In genomic region chr3:155014953-155015352, GRCh38 we compare ENCODE assay signal across 24 cellular contexts.
"Had no signal": no experiment of that assay in that cellular context is flagged by ENCODE, and none has a peak within 500 bp of the region (broad histone marks: within the 10 kb centered on the region; RNA-seq: fewer than 3 reads in every experiment).

No MANE protein-coding gene starts in this region.

- H3K27me3 Mint-ChIP-seq: dendritic cell treated with granulocyte-macrophage colony-stimulating factor and Interleukin-4, amounts not matched to agents 40 ng/mL and 50 ng/mL, for 4 days; effector memory CD8-positive, alpha-beta T cell; naive B cell had no signal

- H3K36me3 ChIP-seq: colonic mucosa, esophagus squamous epithelium, gastrocnemius medialis, heart right ventricle, left lung, lower lobe of right lung had no signal

- H3K36me3 Mint-ChIP-seq: mesothelial cell of epicardium had no signal

- H3K4me3 ChIP-seq: colonic mucosa, esophagus squamous epithelium, gastrocnemius medialis, heart right ventricle, left lung, lower lobe of right lung, mucosa of descending colon had no signal

- H3K27ac Mint-ChIP-seq: dendritic cell treated with granulocyte-macrophage colony-stimulating factor and Interleukin-4, amounts not matched to agents 40 ng/mL and 50 ng/mL, for 4 days; effector memory CD8-positive, alpha-beta T cell; endodermal cell; mesothelial cell of epicardium; naive B cell had no signal

- H3K4me3 Mint-ChIP-seq: dendritic cell treated with granulocyte-macrophage colony-stimulating factor and Interleukin-4, amounts not matched to agents 40 ng/mL and 50 ng/mL, for 4 days; effector memory CD8-positive, alpha-beta T cell; endodermal cell; mesothelial cell of epicardium; naive B cell had no signal

- DNase-seq: colonic mucosa; cortex of kidney; effector CD8-positive, alpha-beta T cell; effector memory CD8-positive, alpha-beta T cell; endodermal cell; erythroblast; esophagus squamous epithelium; foreskin fibroblast; gastrocnemius medialis; glutamatergic neuron; head of caudate nucleus; heart right ventricle; hippocampal formation; left cardiac atrium; left lung; left ventricle myocardium superior; lower lobe of right lung; mesenchymal stem cell; mucosa of descending colon; naive B cell had no signal

- H3K9me3 ChIP-seq: colonic mucosa, esophagus squamous epithelium, gastrocnemius medialis, heart right ventricle, left lung, lower lobe of right lung, mucosa of descending colon had no signal

- ATAC-seq: effector memory CD8-positive, alpha-beta T cell; esophagus mucosa; gastrocnemius medialis; heart right ventricle; left cardiac atrium; left lung; left ventricle myocardium superior; lower lobe of right lung; mucosa of descending colon had no signal

- H3K27ac ChIP-seq: colonic mucosa, epithelial cell of prostate, esophagus squamous epithelium, gastrocnemius medialis, heart right ventricle, left lung, lower lobe of right lung had no signal

- H3K4me1 ChIP-seq: colonic mucosa, esophagus squamous epithelium, gastrocnemius medialis, heart right ventricle had no signal

- H3K9me3 Mint-ChIP-seq: dendritic cell treated with granulocyte-macrophage colony-stimulating factor and Interleukin-4, amounts not matched to agents 40 ng/mL and 50 ng/mL, for 4 days; endodermal cell; mesothelial cell of epicardium had no signal

- H3K27me3 ChIP-seq: colonic mucosa, esophagus squamous epithelium, gastrocnemius medialis, heart right ventricle, left lung had no signal
